Comparison of ENCODE assay signal across 18 cellular contexts in the genomic region with DNA sequence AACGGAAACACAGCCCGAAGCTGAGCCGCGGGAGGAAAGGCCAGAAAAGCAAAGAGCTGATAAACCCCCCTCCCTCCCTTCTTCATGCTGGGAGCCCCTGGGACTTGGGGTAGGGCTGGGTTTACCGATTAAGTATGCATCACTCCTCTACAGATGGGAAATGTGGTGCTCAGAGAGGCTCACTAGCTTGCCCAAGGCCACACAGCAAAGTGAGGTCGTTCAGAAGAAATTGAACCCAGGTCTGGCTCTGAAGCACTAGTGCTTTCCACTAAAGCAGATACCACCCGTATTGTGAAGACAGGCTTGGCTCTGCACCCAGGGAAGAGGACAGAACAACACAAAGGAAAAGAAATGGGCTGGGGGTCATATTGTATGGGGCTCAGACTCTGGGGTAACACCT.
DNase-seq lines count a peak whose midpoint lies in the region; ATAC-seq, FAIRE-seq and TF ChIP-seq lines count a peak whose summit lies in the region.
"Had no signal": no experiment of that assay in that cellular context is flagged by ENCODE, and none has a peak within 500 bp of the region (broad histone marks: within the 10 kb centered on the region; RNA-seq: fewer than 3 reads in every experiment).

No MANE protein-coding gene starts in this region.

- no peak overlapping the region for H2BK5ac ChIP-seq in neuronal stem cell (ENCODE audit: low read length)

- no peak overlapping the region for H4K8ac ChIP-seq in neuronal stem cell (ENCODE audit: low read depth, low read length)

- POLR2A ChIA-PET in K562 (lab: Yijun Ruan, JAX) (no interaction called here), WTC11 (lab: Charles Lee) (no interaction called here)

- intact Hi-C loops in K562 (cut with micrococcal nuclease) = no loop called here

- no peaks in the 10 kb centered on the region for H4K20me1 ChIP-seq in K562 (replicated peaks; ENCODE audit: control insufficient read depth, insufficient read depth, low read length)

- no peaks in the 10 kb centered on the region for H3K4me1 Mint-ChIP-seq in WTC11
- H3K4me1 Mint-ChIP-seq: CD4-positive, CD25-positive, alpha-beta regulatory T cell; GM23338 had no signal

- no peak overlapping the region for H2BK15ac ChIP-seq in neuronal stem cell (ENCODE audit: low read length)

- ATAC-seq in K562 (no peak), WTC11 (no peak)
- ATAC-seq: CD8-positive, alpha-beta T cell; GM12878; GM23338 had no signal

- H3K9ac ChIP-seq in K562 (ENCODE audit: insufficient read depth in 1 of 2, low read depth in 2 of 2, low read length in 2 of 2) (no peak overlapping the region), iPS-20b (ENCODE audit: low read depth, low read length) (no peak overlapping the region), neuronal stem cell (ENCODE audit: low read depth, low read length, poor library complexity) (no peak overlapping the region)

- H4K91ac ChIP-seq in neuronal stem cell (ENCODE audit: low read depth, low read length, poor library complexity) = no peak overlapping the region

- H3K36me3 ChIP-seq in H7 (replicated peaks; ENCODE audit: control insufficient read depth, insufficient read depth, low read length) = no peaks in the 10 kb centered on the region
- H3K36me3 ChIP-seq in K562 (ENCODE audit: control insufficient read depth, insufficient read depth, low read length) = no peaks in the 10 kb centered on the region
- no peaks in the 10 kb centered on the region for H3K36me3 ChIP-seq in iPS-20b (ENCODE audit: insufficient read depth, low read depth, low read length)
- H3K36me3 ChIP-seq in neuronal stem cell (replicated peaks in 1 of 2; ENCODE audit: control insufficient read depth in 2 of 2, insufficient read depth in 2 of 2, low read length in 2 of 2) = no peaks in the 10 kb centered on the region

- H3K36me3 Mint-ChIP-seq in WTC11 = peaks cover 71% of the 10 kb centered on the region
- H3K36me3 Mint-ChIP-seq: CD4-positive, CD25-positive, alpha-beta regulatory T cell; CD8-positive, alpha-beta T cell had no signal

- H2AFZ ChIP-seq in K562 (ENCODE audit: low read depth, low read length) = no peak overlapping the region
- no peak overlapping the region for H2AFZ ChIP-seq in neuronal stem cell (ENCODE audit: low read length)
- H2AFZ ChIP-seq: GM23338 had no signal

- no peak overlapping the region for H2BK12ac ChIP-seq in neuronal stem cell (ENCODE audit: low read length)

- H2AK5ac ChIP-seq in neuronal stem cell (ENCODE audit: low read depth, low read length) = no peak overlapping the region

- H3K18ac ChIP-seq in neuronal stem cell (ENCODE audit: low read length) = no peak overlapping the region

- no peak overlapping the region for H3K23ac ChIP-seq in neuronal stem cell (ENCODE audit: low read depth, low read length, poor library complexity)

- H3K9me3 Mint-ChIP-seq in WTC11 = peaks cover 60% of the 10 kb centered on the region

- no peak for TF ChIP-seq POLR2A in K562 (conservative IDR thresholded peaks at IDR 0.05)

- H3K4ac ChIP-seq in neuronal stem cell (ENCODE audit: low read length) = no peak overlapping the region

- no peak overlapping the region for H3K4me3 ChIP-seq in H7 (ENCODE audit: insufficient read depth, low read depth, low read length)
- H3K4me3 ChIP-seq in K562 = no peak overlapping the region
- peak overlapping the region; percentile 23; the same call in 1 of the 2 replicates for H3K4me3 ChIP-seq in iPS-20b (ENCODE audit: low read length)
- no peak overlapping the region for H3K4me3 ChIP-seq in neuronal stem cell (ENCODE audit: low read length in 2 of 2)
- H3K4me3 ChIP-seq: GM12878, GM23338 had no signal

- no peak overlapping the region for H3K27ac Mint-ChIP-seq in WTC11
- H3K27ac Mint-ChIP-seq: CD4-positive, CD25-positive, alpha-beta regulatory T cell; CD8-positive, alpha-beta T cell; GM23338 had no signal

- peak; percentile 62 for DNase-seq in H7
- DNase-seq in K562 (ENCODE audit: extremely low read depth in 1 of 4, low spot score in 3 of 4) = no peak
- DNase-seq in WTC11 (ENCODE audit: low spot score) = no peak
- no peak for DNase-seq in activated CD4-positive, alpha-beta T cell treated with anti-CD3 and anti-CD28 coated beads for 1 hour
- DNase-seq in neuronal stem cell (ENCODE audit: low spot score) = no peak
- no peak for DNase-seq in globus pallidus (ENCODE audit: low spot score)
- DNase-seq: Caco-2; CD4-positive, CD25-positive, alpha-beta regulatory T cell; CD8-positive, alpha-beta T cell; DMS153; DND-41; GDM1; HCEC 1CT had no signal

- H3K4me2 ChIP-seq in K562 (ENCODE audit: insufficient read depth, low read length) (no peak overlapping the region), neuronal stem cell (ENCODE audit: insufficient read depth, low read length, poor library complexity, severe bottlenecking) (no peak overlapping the region)
- H3K4me2 ChIP-seq: GM23338 had no signal

- H3K79me2 ChIP-seq in K562 (ENCODE audit: control insufficient read depth, insufficient read depth, low read length) = no peaks in the 10 kb centered on the region

- H3K27me3 ChIP-seq in H7 (ENCODE audit: control insufficient read depth, insufficient read depth, low read length) = no peaks in the 10 kb centered on the region
- peaks cover 18 to 81% of the 10 kb centered on the region in 2 experiments for H3K27me3 ChIP-seq in K562 (ENCODE audit: control insufficient read depth in 2 of 2, insufficient read depth in 2 of 2, low read length in 2 of 2)
- no peaks in the 10 kb centered on the region for H3K27me3 ChIP-seq in iPS-20b (ENCODE audit: insufficient read depth, low read length)
- H3K27me3 ChIP-seq in neuronal stem cell (ENCODE audit: control insufficient read depth in 3 of 3, insufficient read depth in 3 of 3, low read depth in 1 of 3, low read length in 3 of 3) = no peaks in the 10 kb centered on the region

- in situ Hi-C loops in K562 (cut with MboI) = no loop called here

- no TSS peak for BruUV-seq in K562 (replicated peaks; lab: Mats Ljungman, UMichigan)

- no peak overlapping the region for H2BK120ac ChIP-seq in neuronal stem cell (ENCODE audit: low read depth, low read length)

- no peak overlapping the region for H3K14ac ChIP-seq in neuronal stem cell (ENCODE audit: low read length)

- H3K4me1 ChIP-seq in K562 (replicated peaks in 1 of 2; ENCODE audit: control insufficient read depth in 2 of 2, insufficient read depth in 2 of 2, low read length in 2 of 2) (peaks cover 0 to 4% of the 10 kb centered on the region in 2 experiments; a peak in 1 of 5 replicates), iPS-20b (ENCODE audit: insufficient read depth, low read length) (peaks cover 10% of the 10 kb centered on the region; the same call in 1 of the 2 replicates), neuronal stem cell (ENCODE audit: control insufficient read depth in 2 of 2, insufficient read depth in 1 of 2, low read depth in 1 of 2, low read length in 2 of 2) (peaks cover 3 to 7% of the 10 kb centered on the region in 2 donors)
- H3K4me1 ChIP-seq: Caco-2 had no signal

- H3K27ac ChIP-seq in K562 (ENCODE audit: extremely low read depth, low read depth, low read length) = no peak overlapping the region
- no peak overlapping the region for H3K27ac ChIP-seq in iPS-20b (ENCODE audit: low read length)
- H3K27ac ChIP-seq in neuronal stem cell (replicated peaks; ENCODE audit: low read length) = no peak overlapping the region
- H3K27ac ChIP-seq: C4-2B had no signal

- TF ChIP-seq EP300 in K562 (IDR thresholded peaks at IDR 0.05; ENCODE audit: low read length) = no peak

- no peak for TF ChIP-seq RAD21 in K562 (CRISPR knock-in tag; conservative IDR thresholded peaks at IDR 0.05 in 1 of 2, IDR thresholded peaks at IDR 0.05 in 1 of 2)

- peaks cover 3% of the 10 kb centered on the region for H3K9me1 ChIP-seq in K562 (ENCODE audit: control insufficient read depth, insufficient read depth, low read length)

- H3K4me3 Mint-ChIP-seq in WTC11 = no peak overlapping the region
- H3K4me3 Mint-ChIP-seq: CD4-positive, CD25-positive, alpha-beta regulatory T cell; CD8-positive, alpha-beta T cell; GM23338 had no signal

- WGBS in K562 (ENCODE audit: insufficient coverage, low coverage, missing lambda C conversion rate) = 0% methylated on average over 7 of the region's 7 CpGs
- WGBS in neuronal stem cell (ENCODE audit: extremely low coverage in 2 of 2, insufficient read length in 2 of 2, insufficient replicate concordance in 1 of 2), 2 donors = no CpG with 5 or more reads among the region's 7 CpGs

- H3K9me3 ChIP-seq in K562 (replicated peaks; ENCODE audit: control insufficient read depth, insufficient read depth, low read depth, low read length) (no peaks in the 10 kb centered on the region), iPS-20b (ENCODE audit: insufficient read depth, low read depth, low read length) (no peaks in the 10 kb centered on the region), neuronal stem cell (replicated peaks in 1 of 2; ENCODE audit: control insufficient read depth in 2 of 2, insufficient read depth in 1 of 2, low read depth in 1 of 2, low read length in 2 of 2) (no peaks in the 10 kb centered on the region)
- H3K9me3 ChIP-seq: Caco-2 had no signal

- FAIRE-seq in K562 (lab: Jason Lieb, UNC) = no peak
- FAIRE-seq: GM12878, H54 had no signal

- H3K79me1 ChIP-seq in neuronal stem cell (ENCODE audit: low read depth, low read length) = no peaks in the 10 kb centered on the region

- H3K27me3 Mint-ChIP-seq in WTC11 (ENCODE audit: low read depth) = peaks cover 4% of the 10 kb centered on the region; the same call in 1 of the 2 replicates
- H3K27me3 Mint-ChIP-seq: CD4-positive, CD25-positive, alpha-beta regulatory T cell had no signal

- no peak for TF ChIP-seq CTCF in K562 (IDR thresholded peaks at IDR 0.05 in 2 of 3, conservative IDR thresholded peaks at IDR 0.05 in 1 of 3; ENCODE audit: insufficient read depth in 2 of 3, low read depth in 1 of 3, low read length in 3 of 3)
- TF ChIP-seq CTCF in WTC11 (IDR thresholded peaks at IDR 0.05) = no peak

- CTCF ChIA-PET in K562 (lab: Yijun Ruan, JAX; ENCODE audit: low intra/inter-chr PET ratio) (no interaction called here), WTC11 (lab: Charles Lee) (interaction anchor here (0.5 to 1.0 kb wide), 2 partner anchors 12 to 138 kb away, joined by 4 to 5 read pairs; no protein-coding TSS in a partner anchor)

TF ChIP-seq in K562, 482 proteins besides CTCF, POLR2A, EP300 and RAD21:
- TF ChIP-seq ZFP36 (IDR thresholded peaks at IDR 0.05; ENCODE audit: low read depth, low read length, partially characterized antibody) (peak; percentile 37), RHOXF2B (CRISPR knock-in tag; conservative IDR thresholded peaks at IDR 0.05) (no peak), HEY1 (CRISPR knock-in tag; IDR thresholded peaks at IDR 0.05; ENCODE audit: borderline replicate concordance) (no peak)

TF ChIP-seq in WTC11, 78 proteins besides CTCF, POLR2A, EP300 and RAD21 (continues in another document):
- no peak for TF ChIP-seq CREB1 (CRISPR knock-in tag; IDR thresholded peaks at IDR 0.05)
